In the genomic region with DNA sequence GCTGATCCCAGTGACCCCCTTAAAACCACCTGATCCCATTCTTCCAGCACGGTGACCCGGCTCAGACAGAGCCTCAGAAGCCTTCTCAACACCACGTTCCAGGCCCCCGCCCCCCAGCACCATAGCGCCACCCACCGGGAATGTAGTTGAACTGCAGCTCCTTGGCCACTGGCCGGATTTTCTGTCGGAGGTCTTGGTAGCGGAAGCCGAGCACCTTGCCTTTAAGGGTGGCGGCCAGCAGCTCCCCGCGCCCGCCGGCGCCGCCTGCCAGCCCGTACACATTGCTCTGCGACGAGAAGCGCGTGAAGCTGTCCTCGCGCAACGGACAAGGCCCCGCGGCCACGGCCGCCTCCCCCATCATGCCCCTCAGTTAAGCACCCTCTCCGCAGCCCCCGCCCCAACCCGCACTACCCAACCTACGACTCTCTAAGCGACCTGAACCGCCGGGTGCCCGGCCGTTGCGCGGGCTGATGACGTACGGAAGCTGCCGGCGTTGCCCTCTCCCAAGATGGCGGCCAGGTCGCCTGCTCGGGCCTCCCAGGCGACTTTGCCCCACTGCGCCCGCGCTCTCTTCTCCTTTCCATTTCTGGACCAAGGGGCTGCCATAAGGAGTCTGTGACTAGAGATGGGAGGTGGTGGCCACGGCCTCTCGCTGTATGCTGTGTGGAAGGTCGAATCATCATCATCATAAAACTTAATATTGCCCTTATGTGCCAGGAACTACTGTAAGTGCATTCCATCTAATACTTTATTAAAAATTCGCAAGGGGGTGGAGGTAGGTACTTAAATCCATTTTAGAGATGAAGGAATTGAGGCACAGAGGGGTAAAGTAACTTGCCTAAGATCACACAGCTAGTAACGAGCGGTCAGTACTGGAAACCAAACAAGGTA, we compare ENCODE assay signal across 1 cellular context.
A peak's percentile ranks its signal among the peaks of the same experiment; 100 is the strongest.
TF ChIP-seq lines count a peak whose summit lies in the region.

Gene KPTN, minus strand, starts transcription at position 420 of the 891 bp plus-strand sequence. Its CDS starts 59 bp downstream, at position 361.

TF ChIP-seq in K562, 482 proteins besides CTCF, POLR2A, EP300 and RAD21 (continued from another document and continues in another):
- peak; percentile 65; the same call in 1 of the 2 replicates for TF ChIP-seq POLR2H (tag; IDR thresholded peaks at IDR 0.05; ENCODE audit: low read depth)
- no peak for TF ChIP-seq BRCA1 (IDR thresholded peaks at IDR 0.05)
- TF ChIP-seq BRCA1 (CRISPR knock-in tag; IDR thresholded peaks at IDR 0.05) = no peak
- no peak for TF ChIP-seq ZBTB1 (CRISPR knock-in tag; IDR thresholded peaks at IDR 0.05; ENCODE audit: borderline replicate concordance, low read depth)
- no peak for TF ChIP-seq ZNF445 (CRISPR knock-in tag; IDR thresholded peaks at IDR 0.05; ENCODE audit: low read depth)
- peak in 1 of 2 experiments; percentile 89; a peak in 2 of 4 replicates for TF ChIP-seq TBL1XR1 (IDR thresholded peaks at IDR 0.05; ENCODE audit: low read length in 2 of 2)
- TF ChIP-seq KLF10 (CRISPR knock-in tag; IDR thresholded peaks at IDR 0.05) = no peak
- TF ChIP-seq SOX6 (IDR thresholded peaks at IDR 0.05) = 0 out of 2 replicates have a peak, but pooled peaks have one; percentile 13
- TF ChIP-seq CREBBP (IDR thresholded peaks at IDR 0.05; ENCODE audit: low read depth, low read length) = no peak
- TF ChIP-seq RBFOX2 (IDR thresholded peaks at IDR 0.05; ENCODE audit: low read depth, low read length) = peak; percentile 85
- TF ChIP-seq JUND (IDR thresholded peaks at IDR 0.05; ENCODE audit: borderline replicate concordance, low read depth, low read length) = peak; percentile 38
- no peak; the same call in 2 of the 3 replicates for TF ChIP-seq JUND (tag; IDR thresholded peaks at IDR 0.05; ENCODE audit: borderline replicate concordance, low read depth, low read length)
- peak; percentile 48; the same call in 1 of the 2 replicates for TF ChIP-seq DMBX1 (CRISPR knock-in tag; IDR thresholded peaks at IDR 0.05; ENCODE audit: borderline replicate concordance)
- TF ChIP-seq, protein P1, sequence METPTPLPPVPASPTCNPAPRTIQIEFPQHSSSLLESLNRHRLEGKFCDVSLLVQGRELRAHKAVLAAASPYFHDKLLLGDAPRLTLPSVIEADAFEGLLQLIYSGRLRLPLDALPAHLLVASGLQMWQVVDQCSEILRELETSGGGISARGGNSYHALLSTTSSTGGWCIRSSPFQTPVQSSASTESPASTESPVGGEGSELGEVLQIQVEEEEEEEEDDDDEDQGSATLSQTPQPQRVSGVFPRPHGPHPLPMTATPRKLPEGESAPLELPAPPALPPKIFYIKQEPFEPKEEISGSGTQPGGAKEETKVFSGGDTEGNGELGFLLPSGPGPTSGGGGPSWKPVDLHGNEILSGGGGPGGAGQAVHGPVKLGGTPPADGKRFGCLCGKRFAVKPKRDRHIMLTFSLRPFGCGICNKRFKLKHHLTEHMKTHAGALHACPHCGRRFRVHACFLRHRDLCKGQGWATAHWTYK (CRISPR knock-in tag; IDR thresholded peaks at IDR 0.05) = peak; percentile 73; the same call in 1 of the 2 replicates
- no peak for TF ChIP-seq ZNF764 (CRISPR knock-in tag; IDR thresholded peaks at IDR 0.05; ENCODE audit: low read depth)
- no peak for TF ChIP-seq SPI1 (IDR thresholded peaks at IDR 0.05; ENCODE audit: borderline replicate concordance, low read depth, low read length)
- 0 out of 2 replicates have a peak, but pooled peaks have one; percentile 28 for TF ChIP-seq DPF2 (IDR thresholded peaks at IDR 0.05)
- TF ChIP-seq ZSCAN29 (IDR thresholded peaks at IDR 0.05) = no peak
- no peak for TF ChIP-seq HMG20A (CRISPR knock-in tag; conservative IDR thresholded peaks at IDR 0.05)
- no peak for TF ChIP-seq JUNB (CRISPR knock-in tag; conservative IDR thresholded peaks at IDR 0.05)
- no peak for TF ChIP-seq ILK (tag; IDR thresholded peaks at IDR 0.05; ENCODE audit: borderline replicate concordance, low read depth)
- no peak; the same call in 1 of the 2 replicates for TF ChIP-seq FOXM1 (IDR thresholded peaks at IDR 0.05; ENCODE audit: low read depth)
- peak; percentile 86; the same call in 1 of the 2 replicates for TF ChIP-seq FOXM1 (CRISPR knock-in tag; IDR thresholded peaks at IDR 0.05; ENCODE audit: low read depth)
- peak; percentile 75 for TF ChIP-seq ZNF407 (IDR thresholded peaks at IDR 0.05; ENCODE audit: low read depth)
- no peak for TF ChIP-seq ZNF140 (CRISPR knock-in tag; IDR thresholded peaks at IDR 0.05)
- peak; percentile 62 for TF ChIP-seq RBBP5 (IDR thresholded peaks at IDR 0.05; ENCODE audit: borderline replicate concordance, insufficient read depth, low read length, poor library complexity, severe bottlenecking)
- no peak for TF ChIP-seq RREB1 (CRISPR knock-in tag; IDR thresholded peaks at IDR 0.05)
- no peak for TF ChIP-seq NFE2 (IDR thresholded peaks at IDR 0.05; ENCODE audit: low read depth)
- TF ChIP-seq E2F6 (IDR thresholded peaks at IDR 0.05; ENCODE audit: borderline replicate concordance in 1 of 2, extremely low read depth in 1 of 2, insufficient read depth in 1 of 2, insufficient read length in 1 of 2, low read depth in 1 of 2, low read length in 1 of 2, poor library complexity in 1 of 2, severe bottlenecking in 1 of 2) = no peak
- TF ChIP-seq PTTG1 (tag; IDR thresholded peaks at IDR 0.05; ENCODE audit: low read depth) = no peak
- peak; percentile 29 to 78; a peak in 2 of 4 replicates for TF ChIP-seq ARNT (IDR thresholded peaks at IDR 0.05)
- TF ChIP-seq SMC3 (conservative IDR thresholded peaks at IDR 0.05; ENCODE audit: insufficient read depth, low read depth, low read length) = peak; percentile 56
- TF ChIP-seq DIDO1 (tag; IDR thresholded peaks at IDR 0.05; ENCODE audit: low read depth) = peak; percentile 94
- no peak for TF ChIP-seq ELK1 (CRISPR knock-in tag; IDR thresholded peaks at IDR 0.05)
- peak; percentile 96 for TF ChIP-seq HCFC1 (IDR thresholded peaks at IDR 0.05; ENCODE audit: low read depth, low read length)
